Comparison of ENCODE assay signal across 26 cellular contexts in genomic region chr16:13291934-13292333, GRCh38.
DNase-seq lines count a peak whose midpoint lies in the region; ATAC-seq and TF ChIP-seq lines count a peak whose summit lies in the region.
"Had no signal": no experiment of that assay in that cellular context is flagged by ENCODE, and none has a peak within 500 bp of the region (broad histone marks: within the 10 kb centered on the region; RNA-seq: fewer than 3 reads in every experiment).

No MANE protein-coding gene starts in this region.

- ATAC-seq in DND-41 (ENCODE audit: insufficient read depth, low read depth) (no peak), GM18909 (IDR thresholded peaks at IDR 0.05; ENCODE audit: poor library complexity, unreplicated experiment) (no peak)
- no peak for ATAC-seq in activated naive CD4-positive, alpha-beta T cell treated with anti-CD3 and anti-CD28 coated beads, Interleukin-2, amount 50 U/mL, for 72 hours
- ATAC-seq: esophagus mucosa; foreskin keratinocyte; stimulated activated effector memory CD8-positive, alpha-beta T cell treated with anti-CD3 and anti-CD28 coated beads, Interleukin-12 subunit alpha, Interleukin-12 subunit beta, amount 100 ng/mL, for 72 hours; T-helper 17 cell had no signal

- H3K9me2 ChIP-seq in OCI-LY7 (ENCODE audit: insufficient read depth, low read length) = no peaks in the 10 kb centered on the region

- intact Hi-C loops in OCI-LY7 (cut with micrococcal nuclease; ENCODE audit: unreplicated experiment) = no loop called here

- H3K4me3 Mint-ChIP-seq in endodermal cell (no peak overlapping the region), neural crest cell (no peak overlapping the region), immature natural killer cell (no peak overlapping the region)
- H3K4me3 Mint-ChIP-seq: CD14-positive monocyte; stimulated activated effector memory CD8-positive, alpha-beta T cell treated with anti-CD3 and anti-CD28 coated beads, Interleukin-12 subunit alpha, Interleukin-12 subunit beta, amount 100 ng/mL, for 72 hours; T-helper 17 cell had no signal

- no peak overlapping the region for H3K27ac Mint-ChIP-seq in endodermal cell
- no peak overlapping the region for H3K27ac Mint-ChIP-seq in neural crest cell (ENCODE audit: unreplicated experiment)
- no peak overlapping the region for H3K27ac Mint-ChIP-seq in activated naive CD4-positive, alpha-beta T cell treated with anti-CD3 and anti-CD28 coated beads, Interleukin-2, amount 50 U/mL, for 72 hours
- no peak overlapping the region for H3K27ac Mint-ChIP-seq in immature natural killer cell
- H3K27ac Mint-ChIP-seq: CD14-positive monocyte; stimulated activated effector memory CD8-positive, alpha-beta T cell treated with anti-CD3 and anti-CD28 coated beads, Interleukin-12 subunit alpha, Interleukin-12 subunit beta, amount 100 ng/mL, for 72 hours; T-helper 17 cell had no signal

- H4K20me1 ChIP-seq in DND-41 (ENCODE audit: insufficient read depth, low read length) (no peaks in the 10 kb centered on the region), OCI-LY7 (ENCODE audit: insufficient read depth, low read length) (no peaks in the 10 kb centered on the region)

- H3K36me3 Mint-ChIP-seq in endodermal cell (ENCODE audit: low read depth) = no peaks in the 10 kb centered on the region
- no peaks in the 10 kb centered on the region for H3K36me3 Mint-ChIP-seq in neural crest cell (ENCODE audit: low read depth)
- no peaks in the 10 kb centered on the region for H3K36me3 Mint-ChIP-seq in activated naive CD4-positive, alpha-beta T cell treated with anti-CD3 and anti-CD28 coated beads, Interleukin-2, amount 50 U/mL, for 72 hours
- H3K36me3 Mint-ChIP-seq in immature natural killer cell = peaks cover 0 to 3% (median 0%) of the 10 kb centered on the region in 3 donors
- H3K36me3 Mint-ChIP-seq: CD14-positive monocyte; stimulated activated effector memory CD8-positive, alpha-beta T cell treated with anti-CD3 and anti-CD28 coated beads, Interleukin-12 subunit alpha, Interleukin-12 subunit beta, amount 100 ng/mL, for 72 hours had no signal

- no peaks in the 10 kb centered on the region for H3K79me2 ChIP-seq in DND-41 (ENCODE audit: insufficient read depth, low read length)
- no peaks in the 10 kb centered on the region for H3K79me2 ChIP-seq in OCI-LY7 (ENCODE audit: insufficient read depth, low read depth, low read length)

- H3K9me3 ChIP-seq in DND-41 (ENCODE audit: insufficient read depth, low read length, severe bottlenecking) (no peaks in the 10 kb centered on the region), OCI-LY7 (ENCODE audit: low read length) (no peaks in the 10 kb centered on the region), endodermal cell (ENCODE audit: control insufficient read depth, low read length) (no peaks in the 10 kb centered on the region)
- H3K9me3 ChIP-seq: adrenal gland, neutrophil, suprapubic skin had no signal

- H2AFZ ChIP-seq in DND-41 (ENCODE audit: low read depth, low read length) (no peak overlapping the region), OCI-LY7 (ENCODE audit: low read length) (no peak overlapping the region)

- BruUV-seq in OCI-LY7 (replicated peaks; lab: Mats Ljungman, UMichigan) = no TSS peak

- H3K4me2 ChIP-seq in DND-41 (ENCODE audit: insufficient read depth, low read length) (no peak overlapping the region), OCI-LY7 (ENCODE audit: low read length) (no peak overlapping the region)

- POLR2A ChIA-PET in OCI-LY7 (lab: Charles Lee) = interaction anchor here (0.6 to 0.7 kb wide), 2 partner anchors 42 to 46 kb away, joined by 3 to 4 read pairs; no protein-coding TSS in a partner anchor

- H3K4me1 ChIP-seq in DND-41 (ENCODE audit: insufficient read depth, low read length) = no peaks in the 10 kb centered on the region
- H3K4me1 ChIP-seq in OCI-LY7 (ENCODE audit: insufficient read depth, low read length, poor library complexity, severe bottlenecking) = peaks cover 5% of the 10 kb centered on the region
- H3K4me1 ChIP-seq in endodermal cell (ENCODE audit: control insufficient read depth, insufficient read depth, low read length) = peaks cover 20% of the 10 kb centered on the region
- H3K4me1 ChIP-seq: adrenal gland, foreskin keratinocyte, suprapubic skin had no signal

- H3K27me3 Mint-ChIP-seq in endodermal cell (ENCODE audit: insufficient read depth) (no peaks in the 10 kb centered on the region), neural crest cell (ENCODE audit: low read depth) (peaks cover 27% of the 10 kb centered on the region), immature natural killer cell (ENCODE audit: low read depth in 3 of 3) (peaks cover 0 to 2% (median 2%) of the 10 kb centered on the region in 3 donors)
- H3K27me3 Mint-ChIP-seq: T-helper 17 cell had no signal

- H3K9me3 Mint-ChIP-seq in endodermal cell = no peaks in the 10 kb centered on the region
- H3K9me3 Mint-ChIP-seq in neural crest cell = peaks cover 2% of the 10 kb centered on the region
- peaks cover 9 to 19% of the 10 kb centered on the region in 2 donors for H3K9me3 Mint-ChIP-seq in activated naive CD4-positive, alpha-beta T cell treated with anti-CD3 and anti-CD28 coated beads, Interleukin-2, amount 50 U/mL, for 72 hours
- peaks cover 0 to 25% (median 6%) of the 10 kb centered on the region in 6 donors for H3K9me3 Mint-ChIP-seq in immature natural killer cell

- peaks cover 72% of the 10 kb centered on the region for H3K4me1 Mint-ChIP-seq in endodermal cell
- no peaks in the 10 kb centered on the region for H3K4me1 Mint-ChIP-seq in neural crest cell
- H3K4me1 Mint-ChIP-seq in immature natural killer cell = no peaks in the 10 kb centered on the region
- H3K4me1 Mint-ChIP-seq: CD14-positive monocyte; stimulated activated effector memory CD8-positive, alpha-beta T cell treated with anti-CD3 and anti-CD28 coated beads, Interleukin-12 subunit alpha, Interleukin-12 subunit beta, amount 100 ng/mL, for 72 hours; T-helper 17 cell had no signal

- no peak overlapping the region for H3K27ac ChIP-seq in DND-41 (ENCODE audit: low read length)
- H3K27ac ChIP-seq in OCI-LY7 (ENCODE audit: low read depth, low read length, poor library complexity, severe bottlenecking) = no peak overlapping the region
- no peak overlapping the region for H3K27ac ChIP-seq in endodermal cell (ENCODE audit: low read depth, low read length)
- H3K27ac ChIP-seq: adrenal gland, brain microvascular endothelial cell, foreskin keratinocyte, neutrophil, RWPE1, suprapubic skin had no signal

- CTCF ChIA-PET in OCI-LY7 (lab: Charles Lee; ENCODE audit: unreplicated experiment) = no interaction called here

- H3K9ac ChIP-seq in DND-41 (ENCODE audit: low read depth, low read length) (no peak overlapping the region), endodermal cell (ENCODE audit: extremely low read depth, low read length, poor library complexity, severe bottlenecking) (no peak overlapping the region)

- WGBS in endodermal cell (ENCODE audit: insufficient coverage in 1 of 2, insufficient read length in 1 of 2), 2 experiments = 86 to 87% methylated on average over 3 of the region's 3 CpGs

- H3K4me3 ChIP-seq in DND-41 (ENCODE audit: low read depth in 1 of 2, low read length in 2 of 2) (no peak overlapping the region), OCI-LY7 (ENCODE audit: low read depth, low read length, poor library complexity, severe bottlenecking) (no peak overlapping the region), endodermal cell (ENCODE audit: low read length) (no peak overlapping the region)
- H3K4me3 ChIP-seq: adrenal gland, lung, suprapubic skin had no signal

- H3K27me3 ChIP-seq in DND-41 (ENCODE audit: insufficient read depth, low read length, poor library complexity) (no peaks in the 10 kb centered on the region), endodermal cell (ENCODE audit: control insufficient read depth, insufficient read depth, low read length, poor library complexity, severe bottlenecking) (no peaks in the 10 kb centered on the region)
- H3K27me3 ChIP-seq: adrenal gland, brain microvascular endothelial cell, foreskin keratinocyte, neutrophil, suprapubic skin had no signal

- no peaks in the 10 kb centered on the region for H3K36me3 ChIP-seq in DND-41 (ENCODE audit: insufficient read depth, low read length)
- no peaks in the 10 kb centered on the region for H3K36me3 ChIP-seq in OCI-LY7 (ENCODE audit: insufficient read depth, low read length)
- no peaks in the 10 kb centered on the region for H3K36me3 ChIP-seq in endodermal cell (ENCODE audit: control insufficient read depth, insufficient read depth, low read length)
- H3K36me3 ChIP-seq: adrenal gland, brain microvascular endothelial cell, neutrophil, suprapubic skin had no signal

- DNase-seq in DND-41 = peak; percentile 24
- peak; percentile 14 for DNase-seq in OCI-LY7 (ENCODE audit: low spot score)
- DNase-seq in endodermal cell = peak; percentile 83
- DNase-seq in neural crest cell (ENCODE audit: low read depth, low spot score) = peak; percentile 18
- DNase-seq in activated naive CD4-positive, alpha-beta T cell treated with anti-CD3 and anti-CD28 coated beads, Interleukin-2, amount 50 U/mL, for 72 hours (ENCODE audit: low spot score in 2 of 2) = no peak
- no peak for DNase-seq in immature natural killer cell
- no peak for DNase-seq in superior temporal gyrus (ENCODE audit: extremely low spot score)
- DNase-seq: activated CD4-positive, alpha-beta T cell treated with anti-CD3 and anti-CD28 coated beads for 4 hours; activated CD8-positive, alpha-beta memory T cell treated with anti-CD3 and anti-CD28 coated beads for 24 hours; activated T-cell treated with anti-CD3 and anti-CD28 coated beads, Interleukin-2, amount 50 U/mL, for 1 hour; adrenal gland; brain microvascular endothelial cell; effector memory CD4-positive, alpha-beta T cell; foreskin keratinocyte; islet precursor cell; NCI-H1694 treated with DMSO at 0.1 percent for 48 hours; NCI-H526; T-helper 17 cell had no signal

- TF ChIP-seq CTCF in DND-41 (IDR thresholded peaks at IDR 0.05; ENCODE audit: borderline replicate concordance, extremely low read depth, low read length, poor library complexity, severe bottlenecking) (no peak), OCI-LY7 (conservative IDR thresholded peaks at IDR 0.05; ENCODE audit: low read length) (no peak), endodermal cell (conservative IDR thresholded peaks at IDR 0.05) (no peak), neural crest cell (conservative IDR thresholded peaks at IDR 0.05) (no peak)

Comparison
In these comparisons a context has a peak if more than half of its experiments do, and no peak if none do; other contexts are left out.
1. DNase-seq: peak in DND-41 (single experiment), OCI-LY7 (single experiment), endodermal cell (single experiment) and neural crest cell (single experiment); none in activated naive CD4-positive, alpha-beta T cell treated with anti-CD3 and anti-CD28 coated beads, Interleukin-2, amount 50 U/mL, for 72 hours (0 of 2), immature natural killer cell (0 of 3) and superior temporal gyrus (single experiment).